Comparison of ENCODE assay signal across 10 cellular contexts in genomic region chr16:85418978-85419491, GRCh38.
DNase-seq lines count a peak whose midpoint lies in the region; ATAC-seq and FAIRE-seq lines count a peak whose summit lies in the region.
"Had no signal": no experiment of that assay in that cellular context is flagged by ENCODE, and none has a peak within 500 bp of the region (broad histone marks: within the 10 kb centered on the region; RNA-seq: fewer than 3 reads in every experiment).

No MANE protein-coding gene starts in this region.

- CTCF ChIA-PET in activated naive CD4-positive, alpha-beta T cell treated with anti-CD3 and anti-CD28 coated beads, Interleukin-2, amount 10 ng/mL, durations not matched to agents 7 days and 5 days (lab: Charles Lee): interaction anchor here (0.7 to 7.4 kb wide), 6 partner anchors 16 to 197 kb away, joined by 3 to 93 read pairs (median 5); partner anchors contain the start of gene GSE1

- H3K4me1 Mint-ChIP-seq in activated naive CD4-positive, alpha-beta T cell treated with anti-CD3 and anti-CD28 coated beads, Interleukin-2, amount 10 ng/mL, durations not matched to agents 7 days and 5 days: peaks cover 7% of the 10 kb centered on the region

- no peak overlapping the region for H3K4me3 Mint-ChIP-seq in activated naive CD4-positive, alpha-beta T cell treated with anti-CD3 and anti-CD28 coated beads, Interleukin-2, amount 10 ng/mL, durations not matched to agents 7 days and 5 days

- ATAC-seq in HG03159 (IDR thresholded peaks at IDR 0.05; ENCODE audit: unreplicated experiment): no peak

- peaks cover 19% of the 10 kb centered on the region for H3K27me3 Mint-ChIP-seq in activated naive CD4-positive, alpha-beta T cell treated with anti-CD3 and anti-CD28 coated beads, Interleukin-2, amount 10 ng/mL, durations not matched to agents 7 days and 5 days

- no peaks in the 10 kb centered on the region for H3K36me3 Mint-ChIP-seq in activated naive CD4-positive, alpha-beta T cell treated with anti-CD3 and anti-CD28 coated beads, Interleukin-2, amount 10 ng/mL, durations not matched to agents 7 days and 5 days

- intact Hi-C loops in cardiac septum (cut with DNase I): no loop called here

- H3K9me3 Mint-ChIP-seq in activated naive CD4-positive, alpha-beta T cell treated with anti-CD3 and anti-CD28 coated beads, Interleukin-2, amount 10 ng/mL, durations not matched to agents 7 days and 5 days: peaks cover 4% of the 10 kb centered on the region

- DNase-seq in activated naive CD4-positive, alpha-beta T cell treated with anti-CD3 and anti-CD28 coated beads, Interleukin-2, amount 10 ng/mL, durations not matched to agents 7 days and 5 days: peak; percentile 11
- no peak for DNase-seq in activated naive CD4-positive, alpha-beta T cell (lab: John Stamatoyannopoulos, UW)
- DNase-seq in NCI-H69 (lab: John Stamatoyannopoulos, UW) (peak; percentile 32), cardiac septum (ENCODE audit: low spot score) (peak; percentile 72), superior temporal gyrus (ENCODE audit: extremely low spot score) (peak; percentile 59), urothelium cell line (ENCODE audit: low spot score) (no peak), AG08396 (ENCODE audit: low spot score) (no peak)
- DNase-seq: AML-193, NCI-H146 had no signal

- no peak for FAIRE-seq in urothelium cell line (lab: Jason Lieb, UNC)

- H3K27ac Mint-ChIP-seq in activated naive CD4-positive, alpha-beta T cell treated with anti-CD3 and anti-CD28 coated beads, Interleukin-2, amount 10 ng/mL, durations not matched to agents 7 days and 5 days: no peak overlapping the region

Comparison
In these comparisons a context has a peak if more than half of its experiments do, and no peak if none do; other contexts are left out.
1. DNase-seq: peak in activated naive CD4-positive, alpha-beta T cell treated with anti-CD3 and anti-CD28 coated beads, Interleukin-2, amount 10 ng/mL, durations not matched to agents 7 days and 5 days (single experiment), NCI-H69 (single experiment), cardiac septum (single experiment) and superior temporal gyrus (single experiment); none in activated naive CD4-positive, alpha-beta T cell (0 of 4), urothelium cell line (single experiment) and AG08396 (single experiment).